ENCODE assay signal across 1 cellular context in the genomic region with DNA sequence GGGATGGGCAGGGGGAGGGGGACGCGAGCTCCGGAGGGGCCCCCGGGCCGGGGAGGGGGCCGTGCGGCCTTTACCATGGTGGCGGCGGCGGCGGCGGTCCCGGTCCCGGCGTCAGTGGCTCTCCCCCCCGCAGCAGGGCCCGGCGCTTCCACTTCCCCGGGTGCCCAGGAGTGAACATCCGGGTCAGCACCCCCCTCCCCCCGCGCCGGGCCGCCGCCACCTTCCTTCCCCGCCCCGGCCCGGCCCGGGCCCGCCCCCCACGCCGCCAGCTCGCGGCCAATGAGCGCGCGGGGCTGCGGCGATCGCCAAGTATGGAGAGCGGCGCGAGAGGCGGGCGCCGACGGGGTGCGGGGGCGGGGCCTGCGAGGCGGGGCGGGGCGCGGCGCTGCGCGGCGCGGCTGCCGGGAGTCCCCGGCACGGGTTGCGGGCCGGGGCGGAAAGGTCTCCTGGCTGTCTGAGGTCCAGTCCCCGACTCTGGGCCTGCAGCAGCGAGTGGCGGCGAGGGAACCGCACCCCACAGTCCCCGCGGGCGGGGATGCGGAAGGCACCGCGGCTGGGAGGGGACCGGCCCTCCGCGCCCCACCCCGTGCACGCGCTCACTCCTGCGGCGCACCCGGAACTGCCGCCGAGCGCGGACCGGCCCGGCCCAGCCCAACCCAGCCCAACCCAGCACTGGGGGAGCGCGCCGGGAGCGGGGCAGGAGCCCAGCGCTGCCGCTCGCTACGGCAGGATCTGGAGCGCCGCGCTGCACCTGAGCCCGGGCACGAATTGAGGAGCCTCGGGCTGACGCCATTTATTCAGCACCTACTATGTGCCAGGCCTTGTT.
TF ChIP-seq lines count a peak whose summit lies in the region.

A gene (minus strand): TSS at position 178 of the 826 bp plus-strand sequence. CDS start 101 bp downstream, at position 77.

TF ChIP-seq in HepG2, 621 proteins besides CTCF, POLR2A, EP300 and RAD21 (continued from another document and continues in another):
- TF ChIP-seq, protein P1, sequence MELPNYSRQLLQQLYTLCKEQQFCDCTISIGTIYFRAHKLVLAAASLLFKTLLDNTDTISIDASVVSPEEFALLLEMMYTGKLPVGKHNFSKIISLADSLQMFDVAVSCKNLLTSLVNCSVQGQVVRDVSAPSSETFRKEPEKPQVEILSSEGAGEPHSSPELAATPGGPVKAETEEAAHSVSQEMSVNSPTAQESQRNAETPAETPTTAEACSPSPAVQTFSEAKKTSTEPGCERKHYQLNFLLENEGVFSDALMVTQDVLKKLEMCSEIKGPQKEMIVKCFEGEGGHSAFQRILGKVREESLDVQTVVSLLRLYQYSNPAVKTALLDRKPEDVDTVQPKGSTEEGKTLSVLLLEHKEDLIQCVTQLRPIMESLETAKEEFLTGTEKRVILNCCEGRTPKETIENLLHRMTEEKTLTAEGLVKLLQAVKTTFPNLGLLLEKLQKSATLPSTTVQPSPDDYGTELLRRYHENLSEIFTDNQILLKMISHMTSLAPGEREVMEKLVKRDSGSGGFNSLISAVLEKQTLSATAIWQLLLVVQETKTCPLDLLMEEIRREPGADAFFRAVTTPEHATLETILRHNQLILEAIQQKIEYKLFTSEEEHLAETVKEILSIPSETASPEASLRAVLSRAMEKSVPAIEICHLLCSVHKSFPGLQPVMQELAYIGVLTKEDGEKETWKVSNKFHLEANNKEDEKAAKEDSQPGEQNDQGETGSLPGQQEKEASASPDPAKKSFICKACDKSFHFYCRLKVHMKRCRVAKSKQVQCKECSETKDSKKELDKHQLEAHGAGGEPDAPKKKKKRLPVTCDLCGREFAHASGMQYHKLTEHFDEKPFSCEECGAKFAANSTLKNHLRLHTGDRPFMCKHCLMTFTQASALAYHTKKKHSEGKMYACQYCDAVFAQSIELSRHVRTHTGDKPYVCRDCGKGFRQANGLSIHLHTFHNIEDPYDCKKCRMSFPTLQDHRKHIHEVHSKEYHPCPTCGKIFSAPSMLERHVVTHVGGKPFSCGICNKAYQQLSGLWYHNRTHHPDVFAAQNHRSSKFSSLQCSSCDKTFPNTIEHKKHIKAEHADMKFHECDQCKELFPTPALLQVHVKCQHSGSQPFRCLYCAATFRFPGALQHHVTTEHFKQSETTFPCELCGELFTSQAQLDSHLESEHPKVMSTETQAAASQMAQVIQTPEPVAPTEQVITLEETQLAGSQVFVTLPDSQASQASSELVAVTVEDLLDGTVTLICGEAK (IDR thresholded peaks at IDR 0.05): no peak
- TF ChIP-seq, protein P1 (CRISPR knock-in tag; IDR thresholded peaks at IDR 0.05): 0 out of 2 replicates have a peak, but pooled peaks have one; percentile 17
- TF ChIP-seq ZNF879 (CRISPR knock-in tag; IDR thresholded peaks at IDR 0.05) (no peak), SIN3B (IDR thresholded peaks at IDR 0.05; ENCODE audit: low read length) (no peak), ZNF543 (CRISPR knock-in tag; IDR thresholded peaks at IDR 0.05) (no peak), ZNF331 (CRISPR knock-in tag; IDR thresholded peaks at IDR 0.05) (peak; percentile 24; the same call in 1 of the 2 replicates), KLF13 (CRISPR knock-in tag; IDR thresholded peaks at IDR 0.05) (no peak), WIZ (CRISPR knock-in tag; IDR thresholded peaks at IDR 0.05) (no peak), STAG1 (CRISPR knock-in tag; IDR thresholded peaks at IDR 0.05) (0 out of 2 replicates have a peak, but pooled peaks have one; percentile 18), ZNF317 (CRISPR knock-in tag; IDR thresholded peaks at IDR 0.05) (no peak), ZKSCAN8 (CRISPR knock-in tag; IDR thresholded peaks at IDR 0.05; ENCODE audit: borderline replicate concordance) (no peak), BRCA1 (CRISPR knock-in tag; IDR thresholded peaks at IDR 0.05) (no peak), KLF15 (CRISPR knock-in tag; IDR thresholded peaks at IDR 0.05; ENCODE audit: borderline replicate concordance) (no peak), AKAP8 (CRISPR knock-in tag; IDR thresholded peaks at IDR 0.05) (no peak), ZNF644 (CRISPR knock-in tag; IDR thresholded peaks at IDR 0.05; ENCODE audit: low read depth) (no peak), MBNL3 (CRISPR knock-in tag; conservative IDR thresholded peaks at IDR 0.05) (no peak), ZNF615 (CRISPR knock-in tag; IDR thresholded peaks at IDR 0.05; ENCODE audit: borderline replicate concordance) (no peak), SP4 (CRISPR knock-in tag; IDR thresholded peaks at IDR 0.05) (peak; percentile 87), CBFB (CRISPR knock-in tag; IDR thresholded peaks at IDR 0.05) (no peak), FOXK2 (IDR thresholded peaks at IDR 0.05) (no peak), AGO2 (optimal IDR thresholded peaks at IDR 0.05; ENCODE audit: low read depth, low read length) (peak; percentile 46), NR2C2 (CRISPR knock-in tag; IDR thresholded peaks at IDR 0.05; ENCODE audit: borderline replicate concordance) (peak; percentile 96), FOXM1 (CRISPR knock-in tag; IDR thresholded peaks at IDR 0.05) (no peak), KDM5A (IDR thresholded peaks at IDR 0.05; ENCODE audit: borderline replicate concordance, low read length) (no peak; the same call in 1 of the 2 replicates), YY1 (IDR thresholded peaks at IDR 0.05; ENCODE audit: insufficient read depth, insufficient replicate concordance, low read depth, low read length) (peak; percentile 41), MZF1 (CRISPR knock-in tag; IDR thresholded peaks at IDR 0.05; ENCODE audit: borderline replicate concordance) (no peak), ZNF766 (CRISPR knock-in tag; IDR thresholded peaks at IDR 0.05; ENCODE audit: borderline replicate concordance) (no peak; the same call in 1 of the 2 replicates)
- TF ChIP-seq, protein P2, sequence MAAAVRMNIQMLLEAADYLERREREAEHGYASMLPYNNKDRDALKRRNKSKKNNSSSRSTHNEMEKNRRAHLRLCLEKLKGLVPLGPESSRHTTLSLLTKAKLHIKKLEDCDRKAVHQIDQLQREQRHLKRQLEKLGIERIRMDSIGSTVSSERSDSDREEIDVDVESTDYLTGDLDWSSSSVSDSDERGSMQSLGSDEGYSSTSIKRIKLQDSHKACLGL (CRISPR knock-in tag; IDR thresholded peaks at IDR 0.05): peak; percentile 71; the same call in 1 of the 2 replicates
- TF ChIP-seq, protein P3, sequence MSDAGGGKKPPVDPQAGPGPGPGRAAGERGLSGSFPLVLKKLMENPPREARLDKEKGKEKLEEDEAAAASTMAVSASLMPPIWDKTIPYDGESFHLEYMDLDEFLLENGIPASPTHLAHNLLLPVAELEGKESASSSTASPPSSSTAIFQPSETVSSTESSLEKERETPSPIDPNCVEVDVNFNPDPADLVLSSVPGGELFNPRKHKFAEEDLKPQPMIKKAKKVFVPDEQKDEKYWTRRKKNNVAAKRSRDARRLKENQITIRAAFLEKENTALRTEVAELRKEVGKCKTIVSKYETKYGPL (CRISPR knock-in tag; IDR thresholded peaks at IDR 0.05): no peak
- TF ChIP-seq, protein P4, sequence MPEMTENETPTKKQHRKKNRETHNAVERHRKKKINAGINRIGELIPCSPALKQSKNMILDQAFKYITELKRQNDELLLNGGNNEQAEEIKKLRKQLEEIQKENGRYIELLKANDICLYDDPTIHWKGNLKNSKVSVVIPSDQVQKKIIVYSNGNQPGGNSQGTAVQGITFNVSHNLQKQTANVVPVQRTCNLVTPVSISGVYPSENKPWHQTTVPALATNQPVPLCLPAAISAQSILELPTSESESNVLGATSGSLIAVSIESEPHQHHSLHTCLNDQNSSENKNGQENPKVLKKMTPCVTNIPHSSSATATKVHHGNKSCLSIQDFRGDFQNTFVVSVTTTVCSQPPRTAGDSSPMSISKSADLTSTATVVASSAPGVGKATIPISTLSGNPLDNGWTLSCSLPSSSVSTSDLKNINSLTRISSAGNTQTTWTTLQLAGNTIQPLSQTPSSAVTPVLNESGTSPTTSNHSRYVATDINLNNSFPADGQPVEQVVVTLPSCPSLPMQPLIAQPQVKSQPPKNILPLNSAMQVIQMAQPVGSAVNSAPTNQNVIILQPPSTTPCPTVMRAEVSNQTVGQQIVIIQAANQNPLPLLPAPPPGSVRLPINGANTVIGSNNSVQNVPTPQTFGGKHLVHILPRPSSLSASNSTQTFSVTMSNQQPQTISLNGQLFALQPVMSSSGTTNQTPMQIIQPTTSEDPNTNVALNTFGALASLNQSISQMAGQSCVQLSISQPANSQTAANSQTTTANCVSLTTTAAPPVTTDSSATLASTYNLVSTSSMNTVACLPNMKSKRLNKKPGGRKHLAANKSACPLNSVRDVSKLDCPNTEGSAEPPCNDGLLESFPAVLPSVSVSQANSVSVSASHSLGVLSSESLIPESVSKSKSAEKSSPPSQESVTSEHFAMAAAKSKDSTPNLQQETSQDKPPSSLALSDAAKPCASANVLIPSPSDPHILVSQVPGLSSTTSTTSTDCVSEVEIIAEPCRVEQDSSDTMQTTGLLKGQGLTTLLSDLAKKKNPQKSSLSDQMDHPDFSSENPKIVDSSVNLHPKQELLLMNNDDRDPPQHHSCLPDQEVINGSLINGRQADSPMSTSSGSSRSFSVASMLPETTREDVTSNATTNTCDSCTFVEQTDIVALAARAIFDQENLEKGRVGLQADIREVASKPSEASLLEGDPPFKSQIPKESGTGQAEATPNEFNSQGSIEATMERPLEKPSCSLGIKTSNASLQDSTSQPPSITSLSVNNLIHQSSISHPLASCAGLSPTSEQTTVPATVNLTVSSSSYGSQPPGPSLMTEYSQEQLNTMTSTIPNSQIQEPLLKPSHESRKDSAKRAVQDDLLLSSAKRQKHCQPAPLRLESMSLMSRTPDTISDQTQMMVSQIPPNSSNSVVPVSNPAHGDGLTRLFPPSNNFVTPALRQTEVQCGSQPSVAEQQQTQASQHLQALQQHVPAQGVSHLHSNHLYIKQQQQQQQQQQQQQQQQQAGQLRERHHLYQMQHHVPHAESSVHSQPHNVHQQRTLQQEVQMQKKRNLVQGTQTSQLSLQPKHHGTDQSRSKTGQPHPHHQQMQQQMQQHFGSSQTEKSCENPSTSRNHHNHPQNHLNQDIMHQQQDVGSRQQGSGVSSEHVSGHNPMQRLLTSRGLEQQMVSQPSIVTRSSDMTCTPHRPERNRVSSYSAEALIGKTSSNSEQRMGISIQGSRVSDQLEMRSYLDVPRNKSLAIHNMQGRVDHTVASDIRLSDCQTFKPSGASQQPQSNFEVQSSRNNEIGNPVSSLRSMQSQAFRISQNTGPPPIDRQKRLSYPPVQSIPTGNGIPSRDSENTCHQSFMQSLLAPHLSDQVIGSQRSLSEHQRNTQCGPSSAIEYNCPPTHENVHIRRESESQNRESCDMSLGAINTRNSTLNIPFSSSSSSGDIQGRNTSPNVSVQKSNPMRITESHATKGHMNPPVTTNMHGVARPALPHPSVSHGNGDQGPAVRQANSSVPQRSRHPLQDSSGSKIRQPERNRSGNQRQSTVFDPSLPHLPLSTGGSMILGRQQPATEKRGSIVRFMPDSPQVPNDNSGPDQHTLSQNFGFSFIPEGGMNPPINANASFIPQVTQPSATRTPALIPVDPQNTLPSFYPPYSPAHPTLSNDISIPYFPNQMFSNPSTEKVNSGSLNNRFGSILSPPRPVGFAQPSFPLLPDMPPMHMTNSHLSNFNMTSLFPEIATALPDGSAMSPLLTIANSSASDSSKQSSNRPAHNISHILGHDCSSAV (CRISPR knock-in tag; IDR thresholded peaks at IDR 0.05; ENCODE audit: borderline replicate concordance): no peak
- TF ChIP-seq, protein P5, sequence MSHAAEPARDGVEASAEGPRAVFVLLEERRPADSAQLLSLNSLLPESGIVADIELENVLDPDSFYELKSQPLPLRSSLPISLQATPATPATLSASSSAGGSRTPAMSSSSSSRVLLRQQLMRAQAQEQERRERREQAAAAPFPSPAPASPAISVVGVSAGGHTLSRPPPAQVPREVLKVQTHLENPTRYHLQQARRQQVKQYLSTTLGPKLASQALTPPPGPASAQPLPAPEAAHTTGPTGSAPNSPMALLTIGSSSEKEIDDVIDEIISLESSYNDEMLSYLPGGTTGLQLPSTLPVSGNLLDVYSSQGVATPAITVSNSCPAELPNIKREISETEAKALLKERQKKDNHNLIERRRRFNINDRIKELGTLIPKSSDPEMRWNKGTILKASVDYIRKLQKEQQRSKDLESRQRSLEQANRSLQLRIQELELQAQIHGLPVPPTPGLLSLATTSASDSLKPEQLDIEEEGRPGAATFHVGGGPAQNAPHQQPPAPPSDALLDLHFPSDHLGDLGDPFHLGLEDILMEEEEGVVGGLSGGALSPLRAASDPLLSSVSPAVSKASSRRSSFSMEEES (CRISPR knock-in tag; IDR thresholded peaks at IDR 0.05): no peak
- TF ChIP-seq, protein P6, sequence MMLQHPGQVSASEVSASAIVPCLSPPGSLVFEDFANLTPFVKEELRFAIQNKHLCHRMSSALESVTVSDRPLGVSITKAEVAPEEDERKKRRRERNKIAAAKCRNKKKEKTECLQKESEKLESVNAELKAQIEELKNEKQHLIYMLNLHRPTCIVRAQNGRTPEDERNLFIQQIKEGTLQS (CRISPR knock-in tag; IDR thresholded peaks at IDR 0.05): no peak
